Comparison of ENCODE assay signal across 9 cellular contexts in the genomic region with DNA sequence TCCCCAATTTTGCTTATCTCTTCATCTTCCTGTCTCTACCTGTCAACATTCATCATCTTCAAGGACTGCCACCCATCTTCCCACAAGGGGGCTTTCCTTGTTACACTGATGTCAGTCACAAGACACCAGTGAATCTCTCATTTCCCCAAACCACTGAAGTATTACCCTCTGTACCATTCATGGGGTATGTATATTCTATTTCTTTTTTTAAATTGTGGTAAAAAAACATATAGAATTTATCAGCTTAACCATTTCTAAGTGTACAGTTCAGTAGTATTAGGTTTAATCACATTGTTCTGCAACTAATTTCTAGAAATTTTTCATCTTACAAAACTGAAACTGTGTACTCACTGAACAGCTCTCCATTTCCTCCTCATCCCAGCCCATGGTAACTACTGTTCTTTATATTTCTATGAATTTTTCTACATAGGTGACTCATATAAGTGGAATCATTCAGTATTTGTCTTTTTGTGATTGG.
DNase-seq lines count a peak whose midpoint lies in the region; ATAC-seq and TF ChIP-seq lines count a peak whose summit lies in the region.
"Had no signal": no experiment of that assay in that cellular context is flagged by ENCODE, and none has a peak within 500 bp of the region (broad histone marks: within the 10 kb centered on the region; RNA-seq: fewer than 3 reads in every experiment).

No MANE protein-coding gene starts in this region.

- no peaks in the 10 kb centered on the region for H3K79me2 ChIP-seq in GM23248 (ENCODE audit: insufficient read depth)

- no peak overlapping the region for H3K4me2 ChIP-seq in GM23248 (ENCODE audit: unreplicated experiment)

- TF ChIP-seq CTCF in GM13976 (IDR thresholded peaks at IDR 0.05; ENCODE audit: borderline replicate concordance, control extremely low read depth, extremely low read depth, insufficient read depth, missing control alignments): no peak

- DNase-seq in GM13976 (ENCODE audit: low spot score) (peak; percentile 41), NCI-H226 (no peak), HPDE6-E6E7 (ENCODE audit: extremely low spot score) (no peak), LoVo (ENCODE audit: low spot score) (no peak), GM23248 (no peak)
- DNase-seq: DND-41 had no signal

- no peaks in the 10 kb centered on the region for H3K36me3 ChIP-seq in GM23248 (ENCODE audit: low read depth)

- no peaks in the 10 kb centered on the region for H3K27me3 Mint-ChIP-seq in activated naive CD8-positive, alpha-beta T cell

- H3K4me1 Mint-ChIP-seq in activated naive CD8-positive, alpha-beta T cell (ENCODE audit: low read depth): peaks cover 7% of the 10 kb centered on the region

- peak overlapping the region; percentile 35 for H3K4me3 Mint-ChIP-seq in activated naive CD8-positive, alpha-beta T cell

- H2AFZ ChIP-seq in GM23248: no peak overlapping the region

- H3K27ac Mint-ChIP-seq in activated naive CD8-positive, alpha-beta T cell: peak overlapping the region; percentile 9

- H3K27ac ChIP-seq in GM23248: no peak overlapping the region

- ATAC-seq in GM19463 (IDR thresholded peaks at IDR 0.05; ENCODE audit: unreplicated experiment) (peak; percentile 70), HG03095 (IDR thresholded peaks at IDR 0.05; ENCODE audit: unreplicated experiment) (peak; percentile 70)

- no peaks in the 10 kb centered on the region for H3K27me3 ChIP-seq in GM23248 (replicated peaks; ENCODE audit: insufficient read depth)

- no peaks in the 10 kb centered on the region for H3K9me2 ChIP-seq in GM23248 (ENCODE audit: insufficient read depth)

- no peaks in the 10 kb centered on the region for H4K20me1 ChIP-seq in GM23248 (ENCODE audit: insufficient read depth)

- no peaks in the 10 kb centered on the region for H3K4me1 ChIP-seq in GM23248 (ENCODE audit: insufficient read depth)

- H3K9ac ChIP-seq in GM23248: no peak overlapping the region

- H3K9me3 ChIP-seq in GM23248 (ENCODE audit: low read depth): no peaks in the 10 kb centered on the region

- H3K9me3 Mint-ChIP-seq in activated naive CD8-positive, alpha-beta T cell (ENCODE audit: low read depth): no peaks in the 10 kb centered on the region

- H3K4me3 ChIP-seq in GM23248: no peak overlapping the region

- in situ Hi-C loops in GM13976 (cut with MboI; ENCODE audit: low sequenced_read_pairs, unreplicated experiment): no loop called here
- in situ Hi-C loops in GM23248 (cut with MboI): no loop called here

- no peaks in the 10 kb centered on the region for H3F3A ChIP-seq in GM23248 (ENCODE audit: insufficient read depth)

- H3K36me3 Mint-ChIP-seq in activated naive CD8-positive, alpha-beta T cell: no peaks in the 10 kb centered on the region
